ENCODE assay signal across 35 cellular contexts in the genomic region with DNA sequence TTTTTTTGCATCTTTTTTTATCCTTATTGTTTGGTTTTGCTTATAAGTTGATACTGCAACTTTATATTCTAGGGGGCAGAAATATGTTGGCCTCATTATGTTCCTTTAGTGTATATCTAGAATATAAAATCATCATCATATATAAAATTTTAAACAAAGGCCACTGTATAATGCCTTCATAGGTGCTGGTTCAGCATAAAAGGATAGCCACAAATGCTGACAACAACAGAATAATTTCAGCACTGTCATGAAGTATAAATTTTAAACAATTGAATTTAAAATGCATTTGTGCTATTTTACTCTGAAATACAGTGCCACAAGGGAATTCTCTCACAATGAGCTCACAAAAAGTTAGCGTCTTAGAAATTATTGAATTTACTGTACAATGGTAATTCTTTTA.
"Had no signal": no experiment of that assay in that cellular context is flagged by ENCODE, and none has a peak within 500 bp of the region (broad histone marks: within the 10 kb centered on the region; RNA-seq: fewer than 3 reads in every experiment).

No MANE protein-coding gene starts in this region.

- DNase-seq: Karpas-422, Kasumi-1, MG63, MM.1S, MV-4-11, NCI-H1048, NCI-H1092, NCI-H1092 treated with DMSO at 0.1 percent for 48 hours, NCI-H1105, NCI-H1105 treated with DMSO at 0.1 percent for 48 hours, NCI-H1417, NCI-H1417 treated with DMSO at 0.1 percent for 48 hours, NCI-H1436, NCI-H1436 treated with DMSO at 0.1 percent for 48 hours, NCI-H146, NCI-H1694, NCI-H1694 treated with DMSO at 0.1 percent for 48 hours, NCI-H187, NCI-H187 treated with DMSO at 0.1 percent for 48 hours, NCI-H1930, NCI-H2029, NCI-H2029 treated with DMSO at 0.1 percent for 48 hours, NCI-H2081, NCI-H2081 treated with DMSO at 0.1 percent for 48 hours, NCI-H2107, NCI-H2171, NCI-H2171 treated with DMSO at 0.1 percent for 48 hours, NCI-H2227 treated with DMSO at 0.1 percent for 48 hours, NCI-H226, NCI-H345, NCI-H446, NCI-H446 treated with DMSO at 0.1 percent for 48 hours, NCI-H510A, NCI-H510A treated with DMSO at 0.1 percent for 48 hours, NCI-H524 had no signal

- H3K4me3 ChIP-seq: MG63 had no signal

- H3K36me3 ChIP-seq: MG63 had no signal

- H3K27me3 ChIP-seq: MG63 had no signal
